18 cellular contexts compared by ENCODE assay signal in genomic region chr2:101231253-101231652, GRCh38. TPM values are rescaled to one million over a fixed set of nuclear protein-coding genes. Genes with fewer than 3 reads are reported as not detected.
DNase-seq lines count a peak whose midpoint lies in the region; ATAC-seq, FAIRE-seq and TF ChIP-seq lines count a peak whose summit lies in the region.
"Had no signal": no experiment of that assay in that cellular context is flagged by ENCODE, and none has a peak within 500 bp of the region (broad histone marks: within the 10 kb centered on the region; RNA-seq: fewer than 3 reads in every experiment).

No MANE protein-coding gene starts in this region.

- H3K4me1 ChIP-seq in kidney (ENCODE audit: control insufficient read depth in 1 of 2, insufficient read depth in 1 of 2, low read depth in 1 of 2, low read length in 2 of 2) = peaks cover 11 to 32% of the 10 kb centered on the region in 2 donors
- H3K4me1 ChIP-seq in mesenchymal stem cell (ENCODE audit: control insufficient read depth, insufficient read depth, low read depth, low read length) = peaks cover 4% of the 10 kb centered on the region

- H3K18ac ChIP-seq in mesenchymal stem cell (ENCODE audit: low read depth in 1 of 2, low read length in 2 of 2) = no peak overlapping the region

- H3K9ac ChIP-seq in kidney (ENCODE audit: low read length in 2 of 2) (no peak overlapping the region), mesenchymal stem cell (ENCODE audit: low read length) (no peak overlapping the region)

- peak; percentile 52 for DNase-seq in RCC 7860 (ENCODE audit: low spot score)
- DNase-seq in kidney = no peak
- DNase-seq in mesenchymal stem cell = no peak
- DNase-seq in SKM-1 (lab: John Stamatoyannopoulos, UW; ENCODE audit: unreplicated experiment) = no peak
- no peak for DNase-seq in NCI-H1092 (lab: John Stamatoyannopoulos, UW)
- DNase-seq in HCEC 1CT = no peak
- DNase-seq: C1 segment of cervical spinal cord; CD8-positive, alpha-beta memory T cell; MG63; NCI-H1092 treated with DMSO at 0.1 percent for 48 hours; NCI-H1436 treated with DMSO at 0.1 percent for 48 hours; NCI-H1930; NCI-H510A treated with DMSO at 0.1 percent for 48 hours; NCI-H748 treated with DMSO at 0.1 percent for 48 hours had no signal

- no peak overlapping the region for H3K4ac ChIP-seq in mesenchymal stem cell (ENCODE audit: low read depth in 1 of 2, low read length in 2 of 2)

- H4K91ac ChIP-seq in mesenchymal stem cell (ENCODE audit: low read length) = no peak overlapping the region

- peak; percentile 58 for FAIRE-seq in RCC 7860 (lab: Jason Lieb, UNC)
- no peak for FAIRE-seq in kidney (lab: Jason Lieb, UNC)
- FAIRE-seq: D721Med had no signal

- H3K79me1 ChIP-seq in mesenchymal stem cell (replicated peaks; ENCODE audit: low read length, poor library complexity, severe bottlenecking) = peaks cover 2% of the 10 kb centered on the region

- peak overlapping the region; percentile 37 for H2AK5ac ChIP-seq in mesenchymal stem cell (ENCODE audit: low read length, severe bottlenecking)

- no peak overlapping the region for H2BK12ac ChIP-seq in mesenchymal stem cell (ENCODE audit: low read length in 2 of 2)

- H2BK5ac ChIP-seq in mesenchymal stem cell (ENCODE audit: low read depth, low read length, poor library complexity, severe bottlenecking) = peak overlapping the region; percentile 45

- no peak overlapping the region for H2AFZ ChIP-seq in mesenchymal stem cell (ENCODE audit: low read depth, low read length)

- peaks cover 0 to 2% of the 10 kb centered on the region in 2 experiments for H3K27me3 ChIP-seq in mesenchymal stem cell (ENCODE audit: control insufficient read depth in 1 of 2, insufficient read depth in 1 of 2, low read length in 2 of 2)
- H3K27me3 ChIP-seq: MG63 had no signal

- no peak for ATAC-seq in GM18511 (IDR thresholded peaks at IDR 0.05; ENCODE audit: unreplicated experiment)
- ATAC-seq: Panc1, SK-N-SH treated with all-trans-retinoic acid at 6 μM for 48 hours had no signal

- intact Hi-C loops in kidney (cut with DNase I) = no loop called here

- no peak overlapping the region for H3K4me2 ChIP-seq in mesenchymal stem cell (ENCODE audit: low read length, poor library complexity, severe bottlenecking)

- H3K14ac ChIP-seq in mesenchymal stem cell (ENCODE audit: low read length in 2 of 2) = no peak overlapping the region

- H3K4me3 ChIP-seq in kidney (ENCODE audit: low read length in 2 of 2) = peak overlapping the region in 1 of 2 donors; percentile 5
- H3K4me3 ChIP-seq in mesenchymal stem cell (ENCODE audit: insufficient read depth in 1 of 2, low read depth in 1 of 2, low read length in 2 of 2) = no peak overlapping the region
- H3K4me3 ChIP-seq: MG63 had no signal

- H2BK120ac ChIP-seq in mesenchymal stem cell (ENCODE audit: low read depth, low read length) = no peak overlapping the region

- H3K27ac ChIP-seq in kidney (ENCODE audit: low read depth in 2 of 2, low read length in 2 of 2) = peak overlapping the region; percentile 51 to 71
- H3K27ac ChIP-seq in mesenchymal stem cell (ENCODE audit: low read length, poor library complexity, severe bottlenecking) = peak overlapping the region; percentile 95

- H3K9me3 ChIP-seq in kidney (ENCODE audit: control insufficient read depth in 1 of 2, low read length in 2 of 2) (no peaks in the 10 kb centered on the region), mesenchymal stem cell (ENCODE audit: control insufficient read depth, low read length) (no peaks in the 10 kb centered on the region)
- H3K9me3 ChIP-seq: MG63 had no signal

- H3K36me3 ChIP-seq in kidney (ENCODE audit: control insufficient read depth in 1 of 2, insufficient read depth in 2 of 2, low read length in 2 of 2) (no peaks in the 10 kb centered on the region), mesenchymal stem cell (ENCODE audit: control insufficient read depth in 1 of 2, insufficient read depth in 2 of 2, low read depth in 1 of 2, low read length in 2 of 2) (no peaks in the 10 kb centered on the region)
- H3K36me3 ChIP-seq: MG63 had no signal

- no peak overlapping the region for H2BK15ac ChIP-seq in mesenchymal stem cell (ENCODE audit: low read depth, poor library complexity, severe bottlenecking)

- WGBS in mesenchymal stem cell = 100% methylated on average over 1 of the region's 1 CpG

- TF ChIP-seq CTCF in kidney (IDR thresholded peaks at IDR 0.05; ENCODE audit: borderline replicate concordance, extremely low read depth, insufficient read depth) = no peak

- no peak overlapping the region for H3K23ac ChIP-seq in mesenchymal stem cell (ENCODE audit: low read length in 2 of 2)

- no peak overlapping the region for H4K8ac ChIP-seq in mesenchymal stem cell (ENCODE audit: low read length)

RNA-seq across cellular contexts. Expression of gene CNOT11, which starts 21.4 kb away (rescaled TPM):
- 45.7 TPM for total RNA-seq in kidney
- polyA plus RNA-seq in kidney (ENCODE audit: insufficient read depth, low read depth, low replicate concordance) = 28.4 TPM
- 41.6 TPM for polyA plus RNA-seq in mesenchymal stem cell (2013, experiment 1 of 2)
- polyA plus RNA-seq in mesenchymal stem cell (2013, experiment 2 of 2) = 40.2 TPM
